ENCODE assay signal across 1 cellular context in the genomic region with DNA sequence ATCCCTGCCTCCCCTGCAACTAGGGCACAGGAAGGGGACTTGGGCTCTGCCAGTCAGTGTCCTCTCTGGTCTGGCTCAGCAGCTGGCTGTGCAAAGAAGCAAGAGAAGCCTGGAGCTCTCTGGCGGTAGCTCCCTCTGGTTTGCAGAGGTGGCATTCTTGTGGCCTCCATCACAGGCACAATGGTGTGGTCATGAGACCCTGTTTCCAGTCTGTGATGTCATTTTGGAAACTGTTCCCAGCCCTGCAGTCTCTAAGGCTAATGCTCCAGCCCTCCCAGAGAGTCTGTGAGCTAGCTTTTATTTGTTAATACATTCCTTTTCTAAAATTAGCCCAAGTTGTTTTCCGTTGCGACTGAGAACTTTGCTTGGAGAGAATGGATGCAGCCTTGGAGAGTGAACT.
TF ChIP-seq lines count a peak whose summit lies in the region.

No MANE protein-coding gene starts in this region.

TF ChIP-seq in IMR-90, 13 proteins besides CTCF, POLR2A, EP300 and RAD21 (continued from another document):
- TF ChIP-seq CHD1 (IDR thresholded peaks at IDR 0.05; ENCODE audit: low read depth, low read length) (no peak), SMC3 (IDR thresholded peaks at IDR 0.05; ENCODE audit: low read depth, low read length) (no peak), ELK1 (IDR thresholded peaks at IDR 0.05; ENCODE audit: borderline replicate concordance, low read depth, low read length) (no peak), MAFK (IDR thresholded peaks at IDR 0.05; ENCODE audit: low read depth, low read length) (no peak), RCOR1 (IDR thresholded peaks at IDR 0.05; ENCODE audit: insufficient replicate concordance, low read length) (no peak)
TF ChIP-seq in IMR-90: peak in this region for 0.
